Comparison of ENCODE assay signal across 14 cellular contexts in the genomic region with DNA sequence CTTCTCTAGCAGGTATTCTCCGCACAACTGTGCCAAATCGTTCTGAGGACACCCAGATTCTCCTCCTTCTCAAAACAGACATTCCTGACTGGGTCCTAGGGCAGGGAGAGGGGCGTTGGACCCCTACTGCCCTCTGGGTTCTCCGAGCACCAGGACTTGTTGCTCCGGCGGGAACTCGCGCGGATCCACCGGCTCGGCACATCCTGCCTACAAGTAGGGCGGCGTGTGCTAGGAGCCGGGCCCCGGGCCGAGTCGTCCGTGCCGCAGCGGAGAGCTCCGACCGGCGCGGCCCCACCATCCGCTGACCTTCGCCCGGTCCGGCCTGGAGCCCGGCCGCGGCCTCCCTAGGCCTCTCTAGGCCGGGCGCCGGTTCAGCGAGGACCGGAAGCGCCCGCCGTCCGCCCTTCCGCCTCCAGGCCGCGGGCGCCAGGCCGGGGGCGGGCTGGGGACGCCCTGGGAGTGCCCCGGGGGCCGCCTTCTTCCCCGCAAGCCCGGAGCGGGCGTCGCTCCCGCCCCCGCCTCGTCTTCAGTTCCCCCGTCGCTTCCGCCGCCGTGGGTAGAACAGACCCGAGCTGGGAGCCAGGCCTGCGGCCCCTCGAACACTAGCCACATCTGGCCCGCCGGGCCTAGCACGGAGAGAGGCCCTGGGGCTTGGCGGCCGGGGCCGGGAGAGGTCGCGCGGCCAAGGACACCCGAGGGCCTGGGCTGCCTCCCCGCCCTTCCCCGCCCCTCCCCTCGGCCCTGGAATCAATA. TPM values are rescaled to one million over a fixed set of nuclear protein-coding genes. Genes with fewer than 3 reads are reported as not detected.
DNase-seq lines count a peak whose midpoint lies in the region; ATAC-seq, FAIRE-seq and TF ChIP-seq lines count a peak whose summit lies in the region.
"Had no signal": no experiment of that assay in that cellular context is flagged by ENCODE, and none has a peak within 500 bp of the region (broad histone marks: within the 10 kb centered on the region; RNA-seq: fewer than 3 reads in every experiment).

No MANE protein-coding gene starts in this region.

- H3K9me3 ChIP-seq in psoas muscle: no peaks in the 10 kb centered on the region

- 7 to 11% (median 8%) methylated on average over 62 to 78 of the region's 78 CpGs for WGBS in psoas muscle, 3 donors

- no peak for FAIRE-seq in GM12891 (lab: Jason Lieb, UNC)

- H3K27ac Mint-ChIP-seq in brain (no peak overlapping the region), immature natural killer cell (no peak overlapping the region)
- H3K27ac Mint-ChIP-seq: CD8-positive, alpha-beta memory T cell had no signal

- H3K27me3 ChIP-seq in psoas muscle (ENCODE audit: insufficient read depth in 3 of 3, low read length in 2 of 3): peaks cover 0 to 91% (median 35%) of the 10 kb centered on the region in 3 donors

- H3K36me3 Mint-ChIP-seq in brain (no peaks in the 10 kb centered on the region), immature natural killer cell (peaks cover 7 to 8% (median 7%) of the 10 kb centered on the region in 3 donors)
- H3K36me3 Mint-ChIP-seq: CD8-positive, alpha-beta memory T cell had no signal

- peak overlapping the region in 3 of 5 experiments; percentile 30 to 49 (median 39) for H3K4me3 Mint-ChIP-seq in brain
- H3K4me3 Mint-ChIP-seq in immature natural killer cell: peak overlapping the region; percentile 42 to 62 (median 56)

- H3K4me1 Mint-ChIP-seq in brain (peaks cover 20% of the 10 kb centered on the region), immature natural killer cell (peaks cover 9 to 22% of the 10 kb centered on the region in 2 donors)

- TF ChIP-seq POLR2A in GM12891 (IDR thresholded peaks at IDR 0.05; ENCODE audit: low read depth, low read length): no peak

- TF ChIP-seq CTCF in GM10266 (IDR thresholded peaks at IDR 0.05; ENCODE audit: control insufficient read depth, insufficient read depth, low read depth, missing control alignments) (no peak), brain (conservative IDR thresholded peaks at IDR 0.05) (no peak), psoas muscle (IDR thresholded peaks at IDR 0.05) (no peak)

- ATAC-seq in psoas muscle (no peak), GM18511 (IDR thresholded peaks at IDR 0.05; ENCODE audit: unreplicated experiment) (no peak)

- DNase-seq in GM10266 (ENCODE audit: extremely low spot score) (peak; percentile 50), immature natural killer cell (no peak), psoas muscle (no peak), GM12891 (ENCODE audit: insufficient read length, low spot score) (no peak)
- no peak for DNase-seq in activated effector memory CD4-positive, alpha-beta T cell treated with anti-CD3 and anti-CD28 coated beads, Interleukin-2, amount 50 U/mL, for 16 hours
- DNase-seq in stimulated activated CD4-positive, alpha-beta T cell treated with anti-CD3 and anti-CD28 coated beads, Interleukin-4, amount 100 ng/mL, for 24 hours: no peak
- DNase-seq: activated gamma-delta T cell treated with Interleukin-2 at 50 U/mL for 16 hours; CD8-positive, alpha-beta memory T cell; NCI-H1436 treated with DMSO at 0.1 percent for 48 hours had no signal

- H3K36me3 ChIP-seq in psoas muscle (ENCODE audit: insufficient read depth in 1 of 2, low read depth in 1 of 2): no peaks in the 10 kb centered on the region

- peaks cover 96% of the 10 kb centered on the region for H3K27me3 Mint-ChIP-seq in brain
- H3K27me3 Mint-ChIP-seq in immature natural killer cell (ENCODE audit: low read depth in 3 of 3): peaks cover 31 to 54% (median 38%) of the 10 kb centered on the region in 3 donors

- H3K9me3 Mint-ChIP-seq in brain (peaks cover 0 to 10% (median 5%) of the 10 kb centered on the region in 5 experiments), immature natural killer cell (peaks cover 7 to 44% (median 18%) of the 10 kb centered on the region in 6 donors)

- H3K4me1 ChIP-seq in psoas muscle: peaks cover 7% of the 10 kb centered on the region

- intact Hi-C loops in psoas muscle (cut with DNase I): no loop called here

- peak overlapping the region; percentile 44 for H3K4me3 ChIP-seq in psoas muscle
- H3K4me3 ChIP-seq: lung had no signal

- H3K27ac ChIP-seq in psoas muscle: no peak overlapping the region
- H3K27ac ChIP-seq: tibial nerve, VCaP had no signal

TF ChIP-seq in GM12891, 5 proteins besides CTCF, POLR2A, EP300 and RAD21:
- TF ChIP-seq SPI1 (IDR thresholded peaks at IDR 0.05; ENCODE audit: low read depth, low read length) (no peak), POLR2AphosphoS5 (IDR thresholded peaks at IDR 0.05; ENCODE audit: low read depth, low read length) (no peak), POU2F2 (IDR thresholded peaks at IDR 0.05; ENCODE audit: low read depth, low read length) (no peak), TAF1 (IDR thresholded peaks at IDR 0.05; ENCODE audit: low read depth, low read length) (no peak), PAX5 (IDR thresholded peaks at IDR 0.05; ENCODE audit: insufficient read depth, low read length, severe bottlenecking) (no peak)

RNA-seq across cellular contexts. Expression of gene ONECUT2, which starts 7.6 kb away (rescaled TPM):
- polyA plus RNA-seq in brain (ENCODE audit: insufficient read depth, low read depth, low replicate concordance) (2.1 TPM), immature natural killer cell (not detected), psoas muscle (under 1 TPM in 1 of 3 donors, not detected in 2; under 0.01 TPM)
- total RNA-seq in psoas muscle: under 1 TPM in 3 of 4 donors, not detected in 1; 0.02 to 0.04 (median 0.04) TPM
- 0.01 TPM for polyA plus RNA-seq in GM12891 (2012; ENCODE audit: low read depth, missing spikeins)
- total RNA-seq: CD8-positive, alpha-beta memory T cell had no signal
- polyA plus RNA-seq: CD8-positive, alpha-beta memory T cell had no signal
